2 cellular contexts compared by ENCODE assay signal in genomic region chr2:214529514-214529913, GRCh38.
TF ChIP-seq lines count a peak whose summit lies in the region.

No MANE protein-coding gene starts in this region.

TF ChIP-seq in HepG2, 621 proteins besides CTCF, POLR2A, EP300 and RAD21:
- TF ChIP-seq, protein P1, sequence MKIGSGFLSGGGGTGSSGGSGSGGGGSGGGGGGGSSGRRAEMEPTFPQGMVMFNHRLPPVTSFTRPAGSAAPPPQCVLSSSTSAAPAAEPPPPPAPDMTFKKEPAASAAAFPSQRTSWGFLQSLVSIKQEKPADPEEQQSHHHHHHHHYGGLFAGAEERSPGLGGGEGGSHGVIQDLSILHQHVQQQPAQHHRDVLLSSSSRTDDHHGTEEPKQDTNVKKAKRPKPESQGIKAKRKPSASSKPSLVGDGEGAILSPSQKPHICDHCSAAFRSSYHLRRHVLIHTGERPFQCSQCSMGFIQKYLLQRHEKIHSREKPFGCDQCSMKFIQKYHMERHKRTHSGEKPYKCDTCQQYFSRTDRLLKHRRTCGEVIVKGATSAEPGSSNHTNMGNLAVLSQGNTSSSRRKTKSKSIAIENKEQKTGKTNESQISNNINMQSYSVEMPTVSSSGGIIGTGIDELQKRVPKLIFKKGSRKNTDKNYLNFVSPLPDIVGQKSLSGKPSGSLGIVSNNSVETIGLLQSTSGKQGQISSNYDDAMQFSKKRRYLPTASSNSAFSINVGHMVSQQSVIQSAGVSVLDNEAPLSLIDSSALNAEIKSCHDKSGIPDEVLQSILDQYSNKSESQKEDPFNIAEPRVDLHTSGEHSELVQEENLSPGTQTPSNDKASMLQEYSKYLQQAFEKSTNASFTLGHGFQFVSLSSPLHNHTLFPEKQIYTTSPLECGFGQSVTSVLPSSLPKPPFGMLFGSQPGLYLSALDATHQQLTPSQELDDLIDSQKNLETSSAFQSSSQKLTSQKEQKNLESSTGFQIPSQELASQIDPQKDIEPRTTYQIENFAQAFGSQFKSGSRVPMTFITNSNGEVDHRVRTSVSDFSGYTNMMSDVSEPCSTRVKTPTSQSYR (CRISPR knock-in tag; IDR thresholded peaks at IDR 0.05; ENCODE audit: borderline replicate concordance): no peak
- TF ChIP-seq ZNF264 (CRISPR knock-in tag; IDR thresholded peaks at IDR 0.05) (no peak), SOX5 (CRISPR knock-in tag; IDR thresholded peaks at IDR 0.05; ENCODE audit: borderline replicate concordance) (no peak), MAFK (conservative IDR thresholded peaks at IDR 0.05 in 1 of 2, IDR thresholded peaks at IDR 0.05 in 1 of 2; ENCODE audit: low read length in 2 of 2) (peak; percentile 28 to 42; a peak in 2 of 4 replicates), ZNF142 (CRISPR knock-in tag; IDR thresholded peaks at IDR 0.05) (no peak), NFE2L2 (IDR thresholded peaks at IDR 0.05; ENCODE audit: low read length) (peak; percentile 82), ZNF772 (CRISPR knock-in tag; IDR thresholded peaks at IDR 0.05) (no peak), YEATS4 (CRISPR knock-in tag; IDR thresholded peaks at IDR 0.05; ENCODE audit: borderline replicate concordance) (no peak), ETV6 (CRISPR knock-in tag; conservative IDR thresholded peaks at IDR 0.05) (no peak), KAT7 (CRISPR knock-in tag; IDR thresholded peaks at IDR 0.05; ENCODE audit: borderline replicate concordance) (no peak), PHF8 (CRISPR knock-in tag; IDR thresholded peaks at IDR 0.05) (no peak)

TF ChIP-seq in IMR-90, 13 proteins besides CTCF, POLR2A, EP300 and RAD21:
- TF ChIP-seq MAZ (IDR thresholded peaks at IDR 0.05; ENCODE audit: borderline replicate concordance, low read depth, low read length) (no peak), NFE2L2 (IDR thresholded peaks at IDR 0.05; ENCODE audit: low read depth, low read length) (peak; percentile 87), FOS (IDR thresholded peaks at IDR 0.05; ENCODE audit: low read depth, low read length) (no peak), MXI1 (IDR thresholded peaks at IDR 0.05; ENCODE audit: borderline replicate concordance, low read depth, low read length) (no peak), MAFK (IDR thresholded peaks at IDR 0.05; ENCODE audit: low read depth, low read length) (0 out of 2 replicates have a peak, but pooled peaks have one; percentile 6), RCOR1 (IDR thresholded peaks at IDR 0.05; ENCODE audit: insufficient replicate concordance, low read length) (no peak)
- TF ChIP-seq, protein P2, sequence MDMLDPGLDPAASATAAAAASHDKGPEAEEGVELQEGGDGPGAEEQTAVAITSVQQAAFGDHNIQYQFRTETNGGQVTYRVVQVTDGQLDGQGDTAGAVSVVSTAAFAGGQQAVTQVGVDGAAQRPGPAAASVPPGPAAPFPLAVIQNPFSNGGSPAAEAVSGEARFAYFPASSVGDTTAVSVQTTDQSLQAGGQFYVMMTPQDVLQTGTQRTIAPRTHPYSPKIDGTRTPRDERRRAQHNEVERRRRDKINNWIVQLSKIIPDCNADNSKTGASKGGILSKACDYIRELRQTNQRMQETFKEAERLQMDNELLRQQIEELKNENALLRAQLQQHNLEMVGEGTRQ (IDR thresholded peaks at IDR 0.05; ENCODE audit: low read depth, low read length): no peak
TF ChIP-seq in IMR-90: peak in this region for 2.
